ENCODE assay signal across 8 cellular contexts in the genomic region with DNA sequence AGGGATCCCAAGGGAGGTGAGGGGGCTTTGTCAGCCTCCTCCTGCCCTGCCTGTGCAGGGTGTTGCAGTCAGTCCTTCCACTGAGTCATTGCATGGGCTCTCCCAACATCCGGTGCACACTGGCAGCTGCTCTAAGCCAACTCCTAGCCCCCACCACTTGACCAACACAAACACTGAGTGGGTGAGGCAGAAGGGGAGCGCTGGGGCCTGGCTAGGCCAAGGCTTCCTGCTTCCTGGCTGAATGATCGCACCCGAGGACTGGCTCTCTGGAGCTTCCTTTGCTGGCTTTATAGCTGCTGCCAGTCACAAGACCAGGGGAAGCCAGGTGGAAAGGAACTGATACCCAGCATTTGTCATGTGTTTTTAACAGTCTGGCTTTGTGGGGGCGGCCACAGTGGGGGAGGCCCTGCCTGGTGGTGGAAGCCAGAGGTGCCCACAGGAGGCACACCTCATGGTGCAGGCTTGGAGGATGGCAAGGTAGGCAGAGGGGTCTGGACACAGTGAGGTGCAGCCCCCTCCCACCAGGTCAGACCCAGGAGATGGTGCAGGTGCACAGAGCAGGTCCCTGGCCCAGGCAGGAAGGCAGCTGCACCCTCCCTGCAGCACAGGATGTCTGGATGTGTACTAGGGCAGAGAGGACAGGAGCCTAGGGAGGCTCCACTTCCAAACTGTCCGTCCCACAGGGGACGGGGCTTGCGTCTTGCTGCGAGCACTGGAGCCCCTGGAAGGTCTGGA. TPM values are rescaled to one million over a fixed set of nuclear protein-coding genes. Genes with fewer than 3 reads are reported as not detected.
A peak's percentile ranks its signal among the peaks of the same experiment; 100 is the strongest.
DNase-seq lines count a peak whose midpoint lies in the region; ATAC-seq and TF ChIP-seq lines count a peak whose summit lies in the region.

No MANE protein-coding gene starts in this region.

- H3K36me3 ChIP-seq in Peyer's patch (peaks cover 0 to 49% (median 0%) of the 10 kb centered on the region in 3 donors), left ventricle myocardium inferior (peaks cover 62% of the 10 kb centered on the region), prostate gland (peaks cover 0 to 7% of the 10 kb centered on the region in 2 donors)

- DNase-seq in Peyer's patch = peak in 2 of 3 donors; percentile 81
- peak; percentile 38 for DNase-seq in activated naive CD8-positive, alpha-beta T cell treated with anti-CD3 and anti-CD28 coated beads, Interleukin-2, amount 50 U/mL, for 16 hours (ENCODE audit: low read depth, low spot score)
- peak; percentile 55 for DNase-seq in left ventricle myocardium inferior
- peak; percentile 62 to 65 for DNase-seq in stimulated activated CD4-positive, alpha-beta T cell treated with anti-CD3 and anti-CD28 coated beads, Interleukin-2, amount 100 ng/mL, for 24 hours
- no peak for DNase-seq in NCI-H748 (lab: John Stamatoyannopoulos, UW; ENCODE audit: unreplicated experiment)
- DNase-seq in prostate gland (ENCODE audit: low spot score) = no peak

- intact Hi-C loops in left ventricle myocardium inferior (cut with micrococcal nuclease) = no loop called here
- intact Hi-C loops in prostate gland (cut with DNase I) = no loop called here

- ATAC-seq in GM18505 (IDR thresholded peaks at IDR 0.05; ENCODE audit: unreplicated experiment) = peak; percentile 65
- ATAC-seq in HG03108 (IDR thresholded peaks at IDR 0.05; ENCODE audit: unreplicated experiment) = peak; percentile 77

- peak overlapping the region; percentile 39 to 80 (median 49) for H3K27ac ChIP-seq in Peyer's patch
- H3K27ac ChIP-seq in left ventricle myocardium inferior (replicated peaks) = peak overlapping the region; percentile 75
- no peak overlapping the region for H3K27ac ChIP-seq in prostate gland

- H3K27me3 ChIP-seq in Peyer's patch = no peaks in the 10 kb centered on the region
- no peaks in the 10 kb centered on the region for H3K27me3 ChIP-seq in left ventricle myocardium inferior (ENCODE audit: low read depth)
- no peaks in the 10 kb centered on the region for H3K27me3 ChIP-seq in prostate gland (replicated peaks; ENCODE audit: insufficient read depth)

- H3K4me1 ChIP-seq in Peyer's patch (peaks cover 0 to 21% (median 16%) of the 10 kb centered on the region in 4 donors), left ventricle myocardium inferior (peaks cover 39% of the 10 kb centered on the region), prostate gland (replicated peaks) (no peaks in the 10 kb centered on the region)

- H3K4me3 ChIP-seq in Peyer's patch = no peak overlapping the region
- H3K4me3 ChIP-seq in left ventricle myocardium inferior = no peak overlapping the region
- no peak overlapping the region for H3K4me3 ChIP-seq in prostate gland

- TF ChIP-seq CTCF in Peyer's patch (IDR thresholded peaks at IDR 0.05) = no peak
- no peak for TF ChIP-seq CTCF in left ventricle myocardium inferior (IDR thresholded peaks at IDR 0.05; ENCODE audit: borderline replicate concordance)
- no peak for TF ChIP-seq CTCF in prostate gland (IDR thresholded peaks at IDR 0.05)

- no peak for TF ChIP-seq POLR2A in GM18505 (IDR thresholded peaks at IDR 0.05; ENCODE audit: borderline replicate concordance, extremely low read depth, insufficient read depth, insufficient read length)
- TF ChIP-seq POLR2A in Peyer's patch (IDR thresholded peaks at IDR 0.05) = peak in 1 of 2 donors; percentile 10
- TF ChIP-seq POLR2A in prostate gland (IDR thresholded peaks at IDR 0.05) = no peak

- WGBS in prostate gland = 59% methylated on average over 9 of the region's 9 CpGs

- H3K9me3 ChIP-seq in Peyer's patch = no peaks in the 10 kb centered on the region
- no peaks in the 10 kb centered on the region for H3K9me3 ChIP-seq in left ventricle myocardium inferior (replicated peaks)
- H3K9me3 ChIP-seq in prostate gland = no peaks in the 10 kb centered on the region

RNA-seq across cellular contexts. Expression of a gene that starts 6.9 kb away (rescaled TPM):
- 10 to 100 TPM; 21.5 to 63.4 (median 44.7) TPM for total RNA-seq in Peyer's patch
- 44.5 TPM for total RNA-seq in left ventricle myocardium inferior
- 100 to 1,000 TPM; 111 to 138 TPM for total RNA-seq in prostate gland

RNA-seq across cellular contexts. Expression of a gene that starts 12.5 kb away (rescaled TPM):
- total RNA-seq in Peyer's patch (10 to 100 TPM; 19.4 to 58.6 (median 41.1) TPM), left ventricle myocardium inferior (24.4 TPM), prostate gland (10 to 100 TPM; 55.4 to 79.5 TPM)

RNA-seq across cellular contexts. Expression of a gene that starts 31.3 kb away (rescaled TPM):
- total RNA-seq in Peyer's patch (10 to 100 TPM in 3 of 4 donors, 1 to 10 TPM in 1; 8.7 to 17.6 (median 14.4) TPM), left ventricle myocardium inferior (71.2 TPM), prostate gland (10 to 100 TPM; 22.9 to 40.8 TPM)

RNA-seq across cellular contexts. Expression of a gene that starts 31.5 kb away (rescaled TPM):
- 1 to 10 TPM; 2.5 to 6.3 (median 3.3) TPM for total RNA-seq in Peyer's patch
- 11.7 TPM for total RNA-seq in left ventricle myocardium inferior
- total RNA-seq in prostate gland = 1 to 10 TPM; 6.2 to 6.8 TPM

RNA-seq across cellular contexts. Expression of a gene that starts 53.6 kb away (rescaled TPM):
- total RNA-seq in Peyer's patch (10 to 100 TPM; 13.8 to 47.9 (median 28.3) TPM), left ventricle myocardium inferior (18.4 TPM), prostate gland (10 to 100 TPM; 36.1 to 47.1 TPM)

Comparison
In these comparisons a context has a peak if more than half of its experiments do, and no peak if none do; other contexts are left out.
1. DNase-seq: peak in Peyer's patch (2 of 3), activated naive CD8-positive, alpha-beta T cell treated with anti-CD3 and anti-CD28 coated beads, Interleukin-2, amount 50 U/mL, for 16 hours (single experiment), left ventricle myocardium inferior (single experiment) and stimulated activated CD4-positive, alpha-beta T cell treated with anti-CD3 and anti-CD28 coated beads, Interleukin-2, amount 100 ng/mL, for 24 hours (2 of 2); none in NCI-H748 (single experiment) and prostate gland (single experiment).
2. H3K27ac ChIP-seq: peak in Peyer's patch (4 of 4) and left ventricle myocardium inferior (single experiment); none in prostate gland (0 of 2).